1 cellular context compared by ENCODE assay signal in the genomic region with DNA sequence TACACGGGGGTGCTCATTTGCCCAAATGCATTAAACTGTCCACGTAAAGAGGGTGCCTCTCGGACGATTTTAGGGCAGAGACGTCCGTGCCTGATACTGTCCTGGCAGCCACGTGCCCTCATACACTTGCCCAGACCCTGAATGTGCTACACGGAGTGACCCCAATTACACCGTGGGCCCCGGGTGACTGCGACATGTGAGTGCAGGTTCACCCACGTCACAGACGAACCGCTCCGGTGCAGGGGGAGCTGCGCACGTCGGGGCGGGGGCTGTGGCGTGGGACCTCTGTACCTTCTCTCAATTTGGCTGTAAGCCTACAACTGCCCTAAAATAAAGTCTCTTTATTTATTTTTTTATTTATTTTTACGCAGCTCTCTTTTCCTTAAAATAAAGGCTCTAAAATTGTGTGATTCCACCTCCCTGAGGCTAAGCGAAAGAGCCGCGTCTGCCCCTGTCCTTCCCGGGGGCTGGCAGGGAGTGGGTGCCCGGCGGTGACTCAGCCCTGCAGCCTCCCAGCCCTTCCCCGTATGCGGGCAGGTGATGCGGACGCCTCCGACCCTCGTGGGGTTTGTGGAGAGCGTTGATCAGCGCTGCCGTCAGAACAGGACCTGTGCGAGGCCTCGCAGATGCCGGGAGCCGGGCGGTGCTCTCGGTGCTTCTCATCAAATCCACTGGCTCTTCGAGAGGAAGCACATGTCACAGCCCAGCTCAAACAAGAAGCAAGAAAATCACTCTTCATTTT.
A peak's percentile ranks its signal among the peaks of the same experiment; 100 is the strongest.
TF ChIP-seq lines count a peak whose summit lies in the region.

No MANE protein-coding gene starts in this region.

TF ChIP-seq in endothelial cell of umbilical vein, 7 proteins besides CTCF, POLR2A, EP300 and RAD21:
- TF ChIP-seq MAX (IDR thresholded peaks at IDR 0.05; ENCODE audit: insufficient read depth, insufficient read length), result no peak
- peak; percentile 10 for TF ChIP-seq FOS (IDR thresholded peaks at IDR 0.05; ENCODE audit: borderline replicate concordance, insufficient read depth, low read length)
